Comparison of ENCODE assay signal across 2 cellular contexts in genomic region chr7:150404172-150404784, GRCh38.
TF ChIP-seq lines count a peak whose summit lies in the region.

No MANE protein-coding gene starts in this region.

TF ChIP-seq in GM12878, 131 proteins besides CTCF, POLR2A, EP300 and RAD21:
- TF ChIP-seq PAX5 (IDR thresholded peaks at IDR 0.05; ENCODE audit: borderline replicate concordance, low read depth, low read length) (peak; percentile 24; the same call in 1 of the 2 replicates), MEF2A (IDR thresholded peaks at IDR 0.05; ENCODE audit: insufficient read depth, low read depth, low read length) (no peak), POU2F2 (IDR thresholded peaks at IDR 0.05; ENCODE audit: borderline replicate concordance, low read depth, low read length) (0 out of 3 replicates have a peak, but pooled peaks have one; percentile 32), KDM1A (IDR thresholded peaks at IDR 0.05; ENCODE audit: borderline replicate concordance) (no peak), RFX5 (IDR thresholded peaks at IDR 0.05; ENCODE audit: low read depth, low read length) (no peak)

TF ChIP-seq in HepG2, 621 proteins besides CTCF, POLR2A, EP300 and RAD21:
- TF ChIP-seq BORCS8-MEF2B (CRISPR knock-in tag; IDR thresholded peaks at IDR 0.05) (peak; percentile 7), ARID2 (CRISPR knock-in tag; IDR thresholded peaks at IDR 0.05; ENCODE audit: borderline replicate concordance) (0 out of 2 replicates have a peak, but pooled peaks have one; percentile 39), ZBTB38 (CRISPR knock-in tag; IDR thresholded peaks at IDR 0.05) (0 out of 2 replicates have a peak, but pooled peaks have one; percentile 44), ZNF331 (CRISPR knock-in tag; IDR thresholded peaks at IDR 0.05) (0 out of 2 replicates have a peak, but pooled peaks have one; percentile 7), ZNF629 (CRISPR knock-in tag; conservative IDR thresholded peaks at IDR 0.05) (peak; percentile 33; the same call in 1 of the 2 replicates)
- TF ChIP-seq, protein P1, sequence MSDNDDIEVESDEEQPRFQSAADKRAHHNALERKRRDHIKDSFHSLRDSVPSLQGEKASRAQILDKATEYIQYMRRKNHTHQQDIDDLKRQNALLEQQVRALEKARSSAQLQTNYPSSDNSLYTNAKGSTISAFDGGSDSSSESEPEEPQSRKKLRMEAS (IDR thresholded peaks at IDR 0.05) = 0 out of 2 replicates have a peak, but pooled peaks have one; percentile 13
- TF ChIP-seq, protein P2, sequence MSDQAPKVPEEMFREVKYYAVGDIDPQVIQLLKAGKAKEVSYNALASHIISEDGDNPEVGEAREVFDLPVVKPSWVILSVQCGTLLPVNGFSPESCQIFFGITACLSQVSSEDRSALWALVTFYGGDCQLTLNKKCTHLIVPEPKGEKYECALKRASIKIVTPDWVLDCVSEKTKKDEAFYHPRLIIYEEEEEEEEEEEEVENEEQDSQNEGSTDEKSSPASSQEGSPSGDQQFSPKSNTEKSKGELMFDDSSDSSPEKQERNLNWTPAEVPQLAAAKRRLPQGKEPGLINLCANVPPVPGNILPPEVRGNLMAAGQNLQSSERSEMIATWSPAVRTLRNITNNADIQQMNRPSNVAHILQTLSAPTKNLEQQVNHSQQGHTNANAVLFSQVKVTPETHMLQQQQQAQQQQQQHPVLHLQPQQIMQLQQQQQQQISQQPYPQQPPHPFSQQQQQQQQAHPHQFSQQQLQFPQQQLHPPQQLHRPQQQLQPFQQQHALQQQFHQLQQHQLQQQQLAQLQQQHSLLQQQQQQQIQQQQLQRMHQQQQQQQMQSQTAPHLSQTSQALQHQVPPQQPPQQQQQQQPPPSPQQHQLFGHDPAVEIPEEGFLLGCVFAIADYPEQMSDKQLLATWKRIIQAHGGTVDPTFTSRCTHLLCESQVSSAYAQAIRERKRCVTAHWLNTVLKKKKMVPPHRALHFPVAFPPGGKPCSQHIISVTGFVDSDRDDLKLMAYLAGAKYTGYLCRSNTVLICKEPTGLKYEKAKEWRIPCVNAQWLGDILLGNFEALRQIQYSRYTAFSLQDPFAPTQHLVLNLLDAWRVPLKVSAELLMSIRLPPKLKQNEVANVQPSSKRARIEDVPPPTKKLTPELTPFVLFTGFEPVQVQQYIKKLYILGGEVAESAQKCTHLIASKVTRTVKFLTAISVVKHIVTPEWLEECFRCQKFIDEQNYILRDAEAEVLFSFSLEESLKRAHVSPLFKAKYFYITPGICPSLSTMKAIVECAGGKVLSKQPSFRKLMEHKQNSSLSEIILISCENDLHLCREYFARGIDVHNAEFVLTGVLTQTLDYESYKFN (CRISPR knock-in tag; conservative IDR thresholded peaks at IDR 0.05) = no peak
- TF ChIP-seq, protein P3, sequence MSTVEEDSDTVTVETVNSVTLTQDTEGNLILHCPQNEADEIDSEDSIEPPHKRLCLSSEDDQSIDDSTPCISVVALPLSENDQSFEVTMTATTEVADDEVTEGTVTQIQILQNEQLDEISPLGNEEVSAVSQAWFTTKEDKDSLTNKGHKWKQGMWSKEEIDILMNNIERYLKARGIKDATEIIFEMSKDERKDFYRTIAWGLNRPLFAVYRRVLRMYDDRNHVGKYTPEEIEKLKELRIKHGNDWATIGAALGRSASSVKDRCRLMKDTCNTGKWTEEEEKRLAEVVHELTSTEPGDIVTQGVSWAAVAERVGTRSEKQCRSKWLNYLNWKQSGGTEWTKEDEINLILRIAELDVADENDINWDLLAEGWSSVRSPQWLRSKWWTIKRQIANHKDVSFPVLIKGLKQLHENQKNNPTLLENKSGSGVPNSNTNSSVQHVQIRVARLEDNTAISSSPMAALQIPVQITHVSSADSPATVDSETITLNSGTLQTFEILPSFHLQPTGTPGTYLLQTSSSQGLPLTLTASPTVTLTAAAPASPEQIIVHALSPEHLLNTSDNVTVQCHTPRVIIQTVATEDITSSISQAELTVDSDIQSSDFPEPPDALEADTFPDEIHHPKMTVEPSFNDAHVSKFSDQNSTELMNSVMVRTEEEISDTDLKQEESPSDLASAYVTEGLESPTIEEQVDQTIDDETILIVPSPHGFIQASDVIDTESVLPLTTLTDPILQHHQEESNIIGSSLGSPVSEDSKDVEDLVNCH (CRISPR knock-in tag; IDR thresholded peaks at IDR 0.05) = no peak
- TF ChIP-seq, protein P4, sequence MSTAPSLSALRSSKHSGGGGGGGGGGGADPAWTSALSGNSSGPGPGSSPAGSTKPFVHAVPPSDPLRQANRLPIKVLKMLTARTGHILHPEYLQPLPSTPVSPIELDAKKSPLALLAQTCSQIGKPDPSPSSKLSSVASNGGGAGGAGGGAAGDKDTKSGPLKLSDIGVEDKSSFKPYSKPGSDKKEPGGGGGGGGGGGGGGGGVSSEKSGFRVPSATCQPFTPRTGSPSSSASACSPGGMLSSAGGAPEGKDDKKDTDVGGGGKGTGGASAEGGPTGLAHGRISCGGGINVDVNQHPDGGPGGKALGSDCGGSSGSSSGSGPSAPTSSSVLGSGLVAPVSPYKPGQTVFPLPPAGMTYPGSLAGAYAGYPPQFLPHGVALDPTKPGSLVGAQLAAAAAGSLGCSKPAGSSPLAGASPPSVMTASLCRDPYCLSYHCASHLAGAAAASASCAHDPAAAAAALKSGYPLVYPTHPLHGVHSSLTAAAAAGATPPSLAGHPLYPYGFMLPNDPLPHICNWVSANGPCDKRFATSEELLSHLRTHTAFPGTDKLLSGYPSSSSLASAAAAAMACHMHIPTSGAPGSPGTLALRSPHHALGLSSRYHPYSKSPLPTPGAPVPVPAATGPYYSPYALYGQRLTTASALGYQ (CRISPR knock-in tag; IDR thresholded peaks at IDR 0.05) = no peak
